ENCODE assay signal across 8 cellular contexts in the genomic region with DNA sequence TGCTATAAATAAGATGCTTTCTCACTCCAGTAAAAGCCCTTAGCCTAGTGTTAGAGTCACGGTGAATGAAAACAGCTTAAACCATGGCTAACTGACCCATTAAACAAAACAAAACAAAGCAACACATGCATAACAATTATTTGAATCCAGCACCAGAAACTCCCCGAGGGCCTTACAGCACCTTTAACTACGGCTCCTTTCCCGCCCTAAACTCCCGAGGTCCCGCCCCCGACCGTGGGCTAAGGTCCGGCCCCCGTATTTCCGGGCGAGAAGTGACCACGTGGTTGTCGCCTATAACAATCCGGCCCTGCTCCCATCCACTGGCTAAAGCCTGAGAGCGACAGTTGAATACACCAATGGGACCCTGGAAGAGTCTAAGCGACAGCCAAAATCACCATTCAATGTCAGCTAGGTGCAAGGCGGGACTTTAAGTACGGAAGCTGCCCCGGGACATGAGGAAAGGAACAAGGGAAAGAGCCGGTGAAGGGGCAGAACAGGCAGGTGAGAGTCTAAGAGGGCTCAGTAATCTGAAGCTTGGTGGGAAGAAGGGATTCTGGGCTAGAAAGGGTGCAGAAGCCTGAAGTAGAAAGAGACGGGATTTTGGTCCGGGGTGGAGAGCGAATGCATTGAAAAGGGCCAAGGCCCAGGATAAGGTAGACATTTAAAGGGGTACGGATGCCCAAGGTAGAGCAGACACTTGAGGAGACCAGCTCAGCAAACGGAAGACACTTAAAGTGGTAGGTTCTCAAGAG. TPM values are rescaled to one million over a fixed set of nuclear protein-coding genes. Genes with fewer than 3 reads are reported as not detected.
A peak's percentile ranks its signal among the peaks of the same experiment; 100 is the strongest.
DNase-seq lines count a peak whose midpoint lies in the region; ATAC-seq and TF ChIP-seq lines count a peak whose summit lies in the region.

TSS of gene FLAD1 (plus strand) at position 448 of the 752 bp plus-strand sequence. CDS start 351 bp downstream, outside the sequence.

- H3K4me1 ChIP-seq in PC-3 (ENCODE audit: insufficient read depth, low read length) (peaks cover 7% of the 10 kb centered on the region), mucosa of descending colon (ENCODE audit: low read depth) (peaks cover 11% of the 10 kb centered on the region)

- TF ChIP-seq CTCF in PC-3 (conservative IDR thresholded peaks at IDR 0.05; ENCODE audit: low read depth, low read length) (no peak), epithelial cell of proximal tubule (conservative IDR thresholded peaks at IDR 0.05; ENCODE audit: low read depth, low read length) (no peak), mucosa of descending colon (IDR thresholded peaks at IDR 0.05) (no peak)

- peaks cover 66% of the 10 kb centered on the region for H3K79me2 ChIP-seq in PC-3 (ENCODE audit: low read length)

- no peaks in the 10 kb centered on the region for H3K9me3 ChIP-seq in PC-3 (ENCODE audit: low read length)
- H3K9me3 ChIP-seq in mucosa of descending colon = no peaks in the 10 kb centered on the region

- H3K4me3 ChIP-seq in Jurkat, Clone E6-1 (ENCODE audit: low read length) = peak within 1 kb of the TSS; percentile 68
- peak within 1 kb of the TSS; percentile 86 for H3K4me3 ChIP-seq in PC-3 (ENCODE audit: low read length)
- H3K4me3 ChIP-seq in epithelial cell of proximal tubule (ENCODE audit: low read depth, low read length) = peak within 1 kb of the TSS; percentile 77
- peak within 1 kb of the TSS; percentile 50 for H3K4me3 ChIP-seq in mucosa of descending colon

- CTCF ChIA-PET in PC-3 (lab: Charles Lee) = interaction anchor here (0.6 to 1.9 kb wide), 5 partner anchors 10 to 1776 kb away, joined by 3 to 6 read pairs (median 5); partner anchors contain the start of gene LENEP

- peak within 1 kb of the TSS; percentile 92 for H3K9ac ChIP-seq in PC-3 (ENCODE audit: low read length)

- peak within 1 kb of the TSS; percentile 99 for H3K4me2 ChIP-seq in PC-3 (ENCODE audit: low read length)

- no peaks in the 10 kb centered on the region for H3K27me3 ChIP-seq in PC-3 (ENCODE audit: low read length)

- no TSS peak for BruUV-seq in PC-3 (replicated peaks; lab: Mats Ljungman, UMichigan)

- peaks cover 30% of the 10 kb centered on the region for H3K36me3 ChIP-seq in PC-3 (ENCODE audit: low read depth, low read length)
- H3K36me3 ChIP-seq in mucosa of descending colon (ENCODE audit: low read depth) = no peaks in the 10 kb centered on the region

- ATAC-seq in GM21717 (IDR thresholded peaks at IDR 0.05; ENCODE audit: unreplicated experiment) (peak; percentile 90), PC-3 (peak; percentile 100), mucosa of descending colon (peak; percentile 99)

- intact Hi-C loops in PC-3 (cut with micrococcal nuclease) = loop anchor here (1.0 to 10.0 kb wide), 3 partner anchors 13 to 582 kb away; partner anchors contain the start of gene ASH1L
- intact Hi-C loops in mucosa of descending colon (cut with DNase I, micrococcal nuclease) = no loop called here

- DNase-seq in DMS153 treated with DMSO at 0.1 percent for 48 hours (lab: John Stamatoyannopoulos, UW; ENCODE audit: unreplicated experiment) (peak; percentile 100), PC-3 (peak; percentile 100), activated T-cell treated with anti-CD3 and anti-CD28 coated beads for 4 hours (peak; percentile 94), epithelial cell of proximal tubule (ENCODE audit: low read depth) (peak; percentile 98), mucosa of descending colon (peak; percentile 95 to 99 (median 96))
- peak; percentile 100 for DNase-seq in Jurkat, Clone E6-1 (ENCODE audit: low read depth, low spot score)
- peak; percentile 80 to 87 for DNase-seq in stimulated activated CD8-positive, alpha-beta memory T cell treated with anti-CD3 and anti-CD28 coated beads, Interleukin-4, amount 100 ng/mL, for 1 hour (ENCODE audit: low read depth in 2 of 2, low spot score in 1 of 2)

- POLR2A ChIA-PET in PC-3 (lab: Charles Lee; ENCODE audit: unreplicated experiment) = interaction anchor here (0.6 to 0.9 kb wide), 4 partner anchors 11 to 113 kb away, joined by 3 to 6 read pairs (median 4); partner anchors contain the start of genes LENEP and PBXIP1

- peak within 1 kb of the TSS; percentile 50 for H3K27ac ChIP-seq in PC-3 (ENCODE audit: low read length)

- H3F3A ChIP-seq in PC-3 (ENCODE audit: low read length, unreplicated experiment) = peaks cover 6% of the 10 kb centered on the region

- peaks cover 2% of the 10 kb centered on the region; the same call in 1 of the 2 replicates for H4K20me1 ChIP-seq in PC-3 (ENCODE audit: low read length)

- peak within 1 kb of the TSS; percentile 90 for H2AFZ ChIP-seq in PC-3 (ENCODE audit: low read length)

- no peaks in the 10 kb centered on the region for H3K9me2 ChIP-seq in PC-3 (replicated peaks; ENCODE audit: low read length)

RNA-seq across cellular contexts. Expression of gene FLAD1, which starts in this region (rescaled TPM):
- polyA plus RNA-seq in Jurkat, Clone E6-1 (2012; ENCODE audit: insufficient read depth, insufficient read length) = 80.9 TPM
- total RNA-seq in PC-3 (2014; rRNA removed) (58.5 and 84.0 TPM in 2 replicates), epithelial cell of proximal tubule (41.9 and 67.5 TPM in 2 replicates), mucosa of descending colon (10 to 100 TPM; 28.4 to 40.4 (median 31.2) TPM)

Comparison
In these comparisons a context has a peak if more than half of its experiments do, and no peak if none do; other contexts are left out.
1. Peak in every context shown above with its lines: DNase-seq, ATAC-seq, H3K4me3 ChIP-seq and H3K27ac ChIP-seq.